Comparison of ENCODE assay signal across 8 cellular contexts in the genomic region with DNA sequence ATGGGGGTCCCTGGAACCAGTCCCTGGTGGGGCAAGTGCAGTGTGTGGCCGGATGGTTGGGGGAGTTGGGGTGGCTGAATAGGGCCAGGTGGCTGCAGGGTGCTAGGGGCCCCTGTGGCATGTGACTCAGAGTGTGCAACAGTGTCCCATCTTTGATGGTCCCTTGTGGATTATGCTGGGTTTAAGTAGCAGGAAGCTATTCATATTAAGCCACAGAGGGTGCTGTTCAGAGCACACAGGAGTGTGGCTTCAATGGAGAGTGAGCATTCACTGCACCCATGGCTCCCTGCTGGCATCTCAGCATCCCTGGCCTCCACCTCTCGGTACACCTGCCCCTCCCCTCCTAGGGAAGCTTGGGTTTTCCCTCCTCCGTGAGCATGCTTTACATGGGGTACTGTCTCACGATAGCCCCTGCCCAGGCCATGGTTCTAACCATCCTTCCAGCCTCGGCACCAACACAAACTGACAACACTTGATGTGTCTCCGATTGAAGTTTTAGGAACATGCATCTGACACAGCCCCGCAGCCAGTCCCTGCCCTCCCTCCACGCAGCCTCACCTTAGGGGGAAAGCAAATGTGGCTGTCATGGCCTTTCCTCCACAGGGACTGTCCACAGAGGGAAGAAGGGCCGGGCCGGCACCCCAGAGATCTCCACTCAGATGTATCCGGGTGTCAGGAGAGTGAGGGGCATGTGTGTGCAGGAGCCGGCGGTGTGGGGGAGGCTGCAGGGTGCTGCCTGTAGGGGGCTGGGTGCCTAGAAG. TPM values are rescaled to one million over a fixed set of nuclear protein-coding genes. Genes with fewer than 3 reads are reported as not detected.
DNase-seq lines count a peak whose midpoint lies in the region; ATAC-seq and TF ChIP-seq lines count a peak whose summit lies in the region.

No MANE protein-coding gene starts in this region.

- H3K9me3 ChIP-seq in CD4-positive, alpha-beta T cell (ENCODE audit: control insufficient read depth, low read length): no peaks in the 10 kb centered on the region
- H3K9me3 ChIP-seq in fibroblast of lung (ENCODE audit: control insufficient read depth, insufficient read depth, low read depth, low read length) (no peaks in the 10 kb centered on the region), esophagus muscularis mucosa (no peaks in the 10 kb centered on the region)

- no peaks in the 10 kb centered on the region for H3K27me3 ChIP-seq in CD4-positive, alpha-beta T cell (ENCODE audit: control insufficient read depth, insufficient read depth, low read length)
- H3K27me3 ChIP-seq in fibroblast of lung (ENCODE audit: control insufficient read depth, insufficient read depth, low read length) (no peaks in the 10 kb centered on the region), esophagus muscularis mucosa (no peaks in the 10 kb centered on the region)

- H3K36me3 ChIP-seq in fibroblast of lung (ENCODE audit: control insufficient read depth, insufficient read depth, low read length) (peaks cover 14% of the 10 kb centered on the region), esophagus muscularis mucosa (peaks cover 17 to 42% (median 33%) of the 10 kb centered on the region in 4 donors)

- peak overlapping the region; percentile 90 for H3K27ac Mint-ChIP-seq in CD4-positive, alpha-beta T cell

- no peak overlapping the region for H2AFZ ChIP-seq in fibroblast of lung (ENCODE audit: low read length)

- no peak overlapping the region for H3K27ac ChIP-seq in CD4-positive, alpha-beta T cell (ENCODE audit: low read depth, low read length)
- H3K27ac ChIP-seq in fibroblast of lung (ENCODE audit: insufficient read depth, low read length) (peak overlapping the region; percentile 86), esophagus muscularis mucosa (replicated peaks in 1 of 4) (no peak overlapping the region)

- no peaks in the 10 kb centered on the region for H3K79me2 ChIP-seq in fibroblast of lung (ENCODE audit: control insufficient read depth, insufficient read depth, low read length)

- peaks cover 15% of the 10 kb centered on the region for H3K36me3 Mint-ChIP-seq in CD4-positive, alpha-beta T cell (ENCODE audit: low read depth)

- no peaks in the 10 kb centered on the region for H4K20me1 ChIP-seq in fibroblast of lung (ENCODE audit: control insufficient read depth, extremely low read depth, insufficient read depth, low read length)

- H3K4me1 ChIP-seq in fibroblast of lung (ENCODE audit: control insufficient read depth, extremely low read depth, insufficient read depth, low read length) (peaks cover 30% of the 10 kb centered on the region), esophagus muscularis mucosa (peaks cover 8 to 19% (median 18%) of the 10 kb centered on the region in 4 donors)

- 46% methylated on average over 10 of the region's 13 CpGs for WGBS in esophagus muscularis mucosa

- POLR2A ChIA-PET in CD4-positive, alpha-beta T cell (lab: Charles Lee): interaction anchor here (1.3 to 1.9 kb wide), 3 partner anchors 12 to 42 kb away, joined by 3 to 6 read pairs (median 5); no protein-coding TSS in a partner anchor

- peak overlapping the region; percentile 89 for H3K4me3 Mint-ChIP-seq in CD4-positive, alpha-beta T cell

- TF ChIP-seq CTCF in CD4-positive, alpha-beta T cell (IDR thresholded peaks at IDR 0.05): no peak
- no peak for TF ChIP-seq CTCF in fibroblast of lung (conservative IDR thresholded peaks at IDR 0.05 in 1 of 2, IDR thresholded peaks at IDR 0.05 in 1 of 2; ENCODE audit: low read depth in 1 of 2, low read length in 2 of 2)
- TF ChIP-seq CTCF in esophagus muscularis mucosa (IDR thresholded peaks at IDR 0.05): no peak

- H3K9ac ChIP-seq in fibroblast of lung (ENCODE audit: insufficient read depth, low read length): no peak overlapping the region

- peak; percentile 37 for ATAC-seq in CD4-positive, alpha-beta T cell (ENCODE audit: poor library complexity)
- ATAC-seq in GM18873 (IDR thresholded peaks at IDR 0.05; ENCODE audit: low FRiP score, unreplicated experiment): peak; percentile 79
- ATAC-seq in HG03045 (IDR thresholded peaks at IDR 0.05; ENCODE audit: unreplicated experiment): peak; percentile 45

- no peak overlapping the region for H3K4me2 ChIP-seq in fibroblast of lung (ENCODE audit: extremely low read depth, insufficient read depth, low read length)

- peaks cover 6% of the 10 kb centered on the region for H3K27me3 Mint-ChIP-seq in CD4-positive, alpha-beta T cell

- no peak for TF ChIP-seq EP300 in esophagus muscularis mucosa (IDR thresholded peaks at IDR 0.05)

- TF ChIP-seq POLR2A in esophagus muscularis mucosa (IDR thresholded peaks at IDR 0.05; ENCODE audit: low read depth): no peak

- peaks cover 62% of the 10 kb centered on the region for H3K4me1 Mint-ChIP-seq in CD4-positive, alpha-beta T cell (ENCODE audit: low read depth)

- no peak overlapping the region for H3K4me3 ChIP-seq in fibroblast of lung (replicated peaks in 1 of 4; ENCODE audit: control extremely low read depth in 1 of 4, insufficient read depth in 1 of 4, low read depth in 3 of 4, low read length in 4 of 4)
- no peak overlapping the region for H3K4me3 ChIP-seq in esophagus muscularis mucosa

- intact Hi-C loops in CD4-positive, alpha-beta T cell (cut with DNase I, micrococcal nuclease): no loop called here
- intact Hi-C loops in esophagus muscularis mucosa (cut with DNase I): no loop called here

- no peak for DNase-seq in CD4-positive, alpha-beta T cell
- DNase-seq in RPMI8226 (peak; percentile 13), fibroblast of lung (ENCODE audit: low read depth in 2 of 2) (peak in 1 of 2 donors; percentile 14), esophagus muscularis mucosa (ENCODE audit: extremely low spot score) (no peak), DMS114 treated with DMSO at 0.1 percent for 48 hours (lab: John Stamatoyannopoulos, UW; ENCODE audit: unreplicated experiment) (no peak), iPS-NIHi7 (ENCODE audit: extremely low spot score) (no peak)

- H3K9me3 Mint-ChIP-seq in CD4-positive, alpha-beta T cell: no peaks in the 10 kb centered on the region

- CTCF ChIA-PET in CD4-positive, alpha-beta T cell (lab: Charles Lee): interaction anchor here (0.9 kb wide), 1 partner anchor 31 kb away, joined by 3 read pairs; no protein-coding TSS in a partner anchor

RNA-seq across cellular contexts. Expression of a gene that starts 30.4 kb away (rescaled TPM):
- 10 to 100 TPM; 42.4 to 42.7 TPM for total RNA-seq in CD4-positive, alpha-beta T cell
- total RNA-seq in fibroblast of lung (18.2 and 18.7 TPM in 2 replicates), esophagus muscularis mucosa (10 to 100 TPM; 19.5 to 42.2 (median 24.4) TPM)
- polyA plus RNA-seq in fibroblast of lung: 63.0 and 82.2 TPM in 2 replicates
- polyA plus RNA-seq in fibroblast of lung (2012): 53.2 and 71.9 TPM in 2 replicates
- 137 and 359 TPM in 2 replicates for polyA minus RNA-seq in fibroblast of lung (ENCODE audit: low replicate concordance)
